Comparison of ENCODE assay signal across 21 cellular contexts in genomic region chr20:22070546-22070945, GRCh38.
A peak's percentile ranks its signal among the peaks of the same experiment; 100 is the strongest.
DNase-seq lines count a peak whose midpoint lies in the region; ATAC-seq, FAIRE-seq and TF ChIP-seq lines count a peak whose summit lies in the region.
"Had no signal": no experiment of that assay in that cellular context is flagged by ENCODE, and none has a peak within 500 bp of the region (broad histone marks: within the 10 kb centered on the region; RNA-seq: fewer than 3 reads in every experiment).

No MANE protein-coding gene starts in this region.

- no peak for TF ChIP-seq CTCF in endothelial cell of umbilical vein (IDR thresholded peaks at IDR 0.05; ENCODE audit: extremely low read depth in 1 of 2, insufficient read depth in 1 of 2, low read depth in 1 of 2, low read length in 2 of 2)
- no peak for TF ChIP-seq CTCF in nephron (IDR thresholded peaks at IDR 0.05; ENCODE audit: unreplicated experiment in 3 of 3)

- H3K4me3 ChIP-seq in GM23248 (no peak overlapping the region), endothelial cell of umbilical vein (replicated peaks in 1 of 3; ENCODE audit: insufficient read depth in 1 of 3, low read depth in 1 of 3, low read length in 3 of 3) (no peak overlapping the region)
- H3K4me3 ChIP-seq: A549, SJSA1 had no signal

- no peaks in the 10 kb centered on the region for H3F3A ChIP-seq in GM23248 (ENCODE audit: insufficient read depth)

- no peak overlapping the region for H2AFZ ChIP-seq in GM23248
- no peak overlapping the region for H2AFZ ChIP-seq in endothelial cell of umbilical vein (ENCODE audit: low read depth, low read length)

- H3K27ac ChIP-seq in GM23248 (no peak overlapping the region), endothelial cell of umbilical vein (ENCODE audit: insufficient read depth, low read depth, low read length) (no peak overlapping the region)
- H3K27ac ChIP-seq: A549, HL-60, SJSA1 had no signal

- H3K9me1 ChIP-seq in endothelial cell of umbilical vein (replicated peaks; ENCODE audit: control insufficient read depth, extremely low read depth, insufficient read depth, low read length), result no peaks in the 10 kb centered on the region

- dilution Hi-C loops in endothelial cell of umbilical vein (cut with MboI; ENCODE audit: extremely low pct_ligation_motif_present, low sequenced_read_pairs), result no loop called here

- TF ChIP-seq POLR2A in endothelial cell of umbilical vein (IDR thresholded peaks at IDR 0.05; ENCODE audit: low read depth, low read length), result no peak

- no peaks in the 10 kb centered on the region for H3K9me3 Mint-ChIP-seq in nephron

- 22 to 28% methylated on average over 6 of the region's 6 CpGs for WGBS in GM23248 (ENCODE audit: low coverage in 1 of 2, low lambda C conversion rate in 2 of 2, missing lambda C conversion rate in 2 of 2), 2 experiments

- no peaks in the 10 kb centered on the region for H3K9me2 ChIP-seq in GM23248 (ENCODE audit: insufficient read depth)

- no peak overlapping the region for H3K4me3 Mint-ChIP-seq in nephron
- H3K4me3 Mint-ChIP-seq: CD4-positive, CD25-positive, alpha-beta regulatory T cell had no signal

- H3K4me1 ChIP-seq in GM23248 (ENCODE audit: insufficient read depth) (no peaks in the 10 kb centered on the region), endothelial cell of umbilical vein (ENCODE audit: control insufficient read depth, extremely low read depth, insufficient read depth, low read length) (no peaks in the 10 kb centered on the region)
- H3K4me1 ChIP-seq: A549, SJSA1 had no signal

- no peak for ATAC-seq in GM19397 (IDR thresholded peaks at IDR 0.05; ENCODE audit: unreplicated experiment)
- ATAC-seq: A549 had no signal

- in situ Hi-C loops in GM23248 (cut with MboI), result no loop called here

- H3K36me3 ChIP-seq in GM23248 (ENCODE audit: low read depth) (no peaks in the 10 kb centered on the region), endothelial cell of umbilical vein (ENCODE audit: control insufficient read depth in 2 of 2, extremely low read depth in 1 of 2, insufficient read depth in 2 of 2, low read length in 2 of 2) (no peaks in the 10 kb centered on the region)
- H3K36me3 ChIP-seq: SJSA1 had no signal

- POLR2A ChIA-PET in endothelial cell of umbilical vein (lab: Charles Lee), result no interaction called here

- no TSS peak for BruUV-seq in endothelial cell of umbilical vein (replicated peaks; lab: Mats Ljungman, UMichigan)

- no peaks in the 10 kb centered on the region for H3K36me3 Mint-ChIP-seq in nephron (ENCODE audit: low read depth)
- H3K36me3 Mint-ChIP-seq: CD4-positive, CD25-positive, alpha-beta regulatory T cell had no signal

- H3K9me3 ChIP-seq in GM23248 (ENCODE audit: low read depth), result no peaks in the 10 kb centered on the region
- peaks cover 3% of the 10 kb centered on the region for H3K9me3 ChIP-seq in endothelial cell of umbilical vein (replicated peaks; ENCODE audit: control insufficient read depth, insufficient read depth, low read length)
- H3K9me3 ChIP-seq: A549, SJSA1 had no signal

- H3K27me3 ChIP-seq in GM23248 (replicated peaks; ENCODE audit: insufficient read depth) (no peaks in the 10 kb centered on the region), endothelial cell of umbilical vein (ENCODE audit: control insufficient read depth in 2 of 2, insufficient read depth in 2 of 2, low read length in 2 of 2) (no peaks in the 10 kb centered on the region)
- H3K27me3 ChIP-seq: SJSA1 had no signal

- H3K4me2 ChIP-seq in GM23248 (ENCODE audit: unreplicated experiment), result no peak overlapping the region
- no peak overlapping the region for H3K4me2 ChIP-seq in endothelial cell of umbilical vein (ENCODE audit: insufficient read depth, low read length)
- H3K4me2 ChIP-seq: A549 had no signal

- intact Hi-C loops in endothelial cell of umbilical vein (cut with micrococcal nuclease), result no loop called here

- DNase-seq in AG08395 (ENCODE audit: low spot score) (peak; percentile 44), GM23248 (peak; percentile 84), endothelial cell of umbilical vein (ENCODE audit: low read depth, low spot score) (peak; percentile 5), mesenteric fat pad (ENCODE audit: low spot score) (no peak), HPDE6-E6E7 (ENCODE audit: extremely low spot score) (no peak), HUDEP-2 (lab: John Stamatoyannopoulos, UW; ENCODE audit: unreplicated experiment in 76 of 76) (no peak)
- DNase-seq: CD4-positive, CD25-positive, alpha-beta regulatory T cell; DMS79; GDM1; GOT3; KG1; NCI-H1417; NCI-H2029; NCI-H510A had no signal

- H3K27me3 Mint-ChIP-seq in nephron (ENCODE audit: low read depth), result no peaks in the 10 kb centered on the region
- H3K27me3 Mint-ChIP-seq: CD4-positive, CD25-positive, alpha-beta regulatory T cell had no signal

- H4K20me1 ChIP-seq in GM23248 (ENCODE audit: insufficient read depth), result no peaks in the 10 kb centered on the region
- H4K20me1 ChIP-seq in endothelial cell of umbilical vein (replicated peaks; ENCODE audit: control insufficient read depth, extremely low read depth, insufficient read depth, low read length), result no peaks in the 10 kb centered on the region

- H3K4me1 Mint-ChIP-seq in nephron, result peaks cover 31% of the 10 kb centered on the region
- H3K4me1 Mint-ChIP-seq: CD4-positive, CD25-positive, alpha-beta regulatory T cell had no signal

- peak overlapping the region; percentile 31 to 89 (median 49) for H3K27ac Mint-ChIP-seq in nephron
- H3K27ac Mint-ChIP-seq: CD4-positive, CD25-positive, alpha-beta regulatory T cell had no signal

- FAIRE-seq in endothelial cell of umbilical vein (lab: Jason Lieb, UNC), result no peak
- FAIRE-seq: A549, GM19239, RCC 7860 had no signal

- CTCF ChIA-PET in endothelial cell of umbilical vein (lab: Charles Lee), result no interaction called here

- H3K9ac ChIP-seq in GM23248, result no peak overlapping the region
- H3K9ac ChIP-seq in endothelial cell of umbilical vein (replicated peaks; ENCODE audit: extremely low read depth, insufficient read depth, low read length), result no peak overlapping the region

- H3K79me2 ChIP-seq in GM23248 (ENCODE audit: insufficient read depth) (no peaks in the 10 kb centered on the region), endothelial cell of umbilical vein (ENCODE audit: control insufficient read depth, insufficient read depth, low read length) (no peaks in the 10 kb centered on the region)

TF ChIP-seq in endothelial cell of umbilical vein, 7 proteins besides CTCF, POLR2A, EP300 and RAD21:
- TF ChIP-seq MYC (IDR thresholded peaks at IDR 0.05; ENCODE audit: low read depth, low read length) (no peak), FOS (IDR thresholded peaks at IDR 0.05; ENCODE audit: borderline replicate concordance, insufficient read depth, low read length) (no peak), POLR2AphosphoS5 (IDR thresholded peaks at IDR 0.05; ENCODE audit: insufficient read depth, low read depth, low read length) (no peak), JUN (IDR thresholded peaks at IDR 0.05; ENCODE audit: borderline replicate concordance, insufficient read depth, insufficient read length, low read depth) (no peak), GATA2 (IDR thresholded peaks at IDR 0.05; ENCODE audit: insufficient read depth, insufficient read length, low read depth, low read length) (no peak), EZH2 (IDR thresholded peaks at IDR 0.05; ENCODE audit: borderline replicate concordance, low read depth, low read length, severe bottlenecking) (no peak)

Comparison
In these comparisons a context has a peak if more than half of its experiments do, and no peak if none do; other contexts are left out.
1. DNase-seq: peak in AG08395 (single experiment), GM23248 (single experiment) and endothelial cell of umbilical vein (single experiment); none in mesenteric fat pad (single experiment), HPDE6-E6E7 (single experiment) and HUDEP-2 (0 of 76).